Comparison of ENCODE assay signal across 1 cellular context in the genomic region with DNA sequence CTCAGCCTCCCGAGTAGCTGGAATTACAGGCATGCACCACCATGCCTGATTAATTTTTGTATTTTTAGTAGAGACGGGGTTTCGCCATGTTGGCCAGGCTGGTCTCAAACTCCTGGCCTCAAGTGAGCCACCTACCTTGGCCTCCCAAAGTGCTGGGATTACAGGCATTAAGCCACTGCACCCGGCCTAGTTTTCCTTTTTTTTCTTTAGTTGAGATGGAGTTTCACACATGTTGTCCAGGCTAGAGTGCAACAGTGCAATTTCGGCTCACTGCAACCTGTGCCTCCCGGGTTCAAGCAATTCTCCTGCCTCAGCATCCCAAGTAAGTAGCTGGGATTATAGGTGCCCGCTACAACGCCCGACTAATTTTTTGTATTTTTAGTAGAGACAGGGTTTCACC.
TF ChIP-seq lines count a peak whose summit lies in the region.

No MANE protein-coding gene starts in this region.

TF ChIP-seq in K562, 482 proteins besides CTCF, POLR2A, EP300 and RAD21:
- peak; percentile 22; the same call in 1 of the 2 replicates for TF ChIP-seq SUPT5H (IDR thresholded peaks at IDR 0.05)
